18 cellular contexts compared by ENCODE assay signal in genomic region chr14:61623927-61624326, GRCh38.
"Had no signal": no experiment of that assay in that cellular context is flagged by ENCODE, and none has a peak within 500 bp of the region (broad histone marks: within the 10 kb centered on the region; RNA-seq: fewer than 3 reads in every experiment).

No MANE protein-coding gene starts in this region.

- H3K4me3 Mint-ChIP-seq: naive thymus-derived CD4-positive, alpha-beta T cell; nephron progenitor cell had no signal

- FAIRE-seq: frontal cortex, islet of Langerhans had no signal

- H3K9me3 ChIP-seq: heart left ventricle, stomach had no signal

- H3K4me3 ChIP-seq: dorsolateral prefrontal cortex, heart left ventricle, stomach had no signal

- H3K36me3 ChIP-seq: heart left ventricle, stomach had no signal

- H3K27me3 ChIP-seq: dorsolateral prefrontal cortex, heart left ventricle, stomach had no signal

- ATAC-seq: heart left ventricle; left lobe of liver; naive thymus-derived CD4-positive, alpha-beta T cell; sciatic nerve had no signal

- H3K27ac Mint-ChIP-seq: naive thymus-derived CD4-positive, alpha-beta T cell; nephron progenitor cell had no signal

- DNase-seq: cortex of kidney; dorsolateral prefrontal cortex; effector CD8-positive, alpha-beta T cell; heart left ventricle; hypothalamus; kidney glomerular epithelial cell; mammary epithelial cell; naive thymus-derived CD4-positive, alpha-beta T cell; nephron progenitor cell; stimulated activated CD4-positive, alpha-beta T cell treated with anti-CD3 and anti-CD28 coated beads, Interleukin-2, amount 100 ng/mL, for 24 hours; stimulated activated CD4-positive, alpha-beta T cell treated with anti-CD3 and anti-CD28 coated beads, Interleukin-4, amount 100 ng/mL, for 4 hours; stimulated activated naive CD4-positive, alpha-beta T cell; stomach; substantia nigra had no signal

- H3K27ac ChIP-seq: dorsolateral prefrontal cortex, heart left ventricle, stomach had no signal

- H3K9me3 Mint-ChIP-seq: nephron progenitor cell had no signal
